In genomic region chr1:54805981-54806381, GRCh38 we compare ENCODE assay signal across 18 cellular contexts. TPM values are rescaled to one million over a fixed set of nuclear protein-coding genes. Genes with fewer than 3 reads are reported as not detected.
DNase-seq lines count a peak whose midpoint lies in the region; ATAC-seq and TF ChIP-seq lines count a peak whose summit lies in the region.
"Had no signal": no experiment of that assay in that cellular context is flagged by ENCODE, and none has a peak within 500 bp of the region (broad histone marks: within the 10 kb centered on the region; RNA-seq: fewer than 3 reads in every experiment).

No MANE protein-coding gene starts in this region.

- H3K27ac ChIP-seq in GM23338 (ENCODE audit: low read depth), result no peak overlapping the region

- 0 out of 2 replicates have a peak, but pooled peaks cover 5% of the 10 kb centered on the region for H3F3A ChIP-seq in GM23338 (replicated peaks; ENCODE audit: low read depth)

- DNase-seq in GM23338 (ENCODE audit: low spot score) (peak; percentile 47), head of caudate nucleus (peak in 32 of 42 donors; percentile 17 to 81 (median 58)), posterior vena cava (ENCODE audit: low spot score) (peak; percentile 74), HPDE6-E6E7 (ENCODE audit: extremely low spot score) (no peak)
- DNase-seq in activated CD8-positive, alpha-beta memory T cell treated with anti-CD3 and anti-CD28 coated beads, Interleukin-2, amount 10 ng/mL, durations not matched to agents 7 days and 5 days, result peak; percentile 31
- no peak for DNase-seq in activated T-cell treated with anti-CD3 and anti-CD28 coated beads, Interleukin-2, amount 50 U/mL, for 24 hours
- DNase-seq: ACHN; BE2C; CD4-positive, alpha-beta memory T cell; DMS79 treated with DMSO at 0.1 percent for 48 hours; MM.1S; NCI-H1105; NCI-H187; NCI-H446; NCI-H748 treated with DMSO at 0.1 percent for 48 hours had no signal

- no peak for ATAC-seq in GM23338
- ATAC-seq in activated CD8-positive, alpha-beta memory T cell treated with anti-CD3 and anti-CD28 coated beads, Interleukin-2, amount 10 ng/mL, durations not matched to agents 7 days and 5 days, result no peak
- no peak for ATAC-seq in HG02759 (IDR thresholded peaks at IDR 0.05; ENCODE audit: unreplicated experiment)
- ATAC-seq: HCT116 had no signal

- intact Hi-C loops in head of caudate nucleus (cut with DNase I), result no loop called here
- intact Hi-C loops in posterior vena cava (cut with DNase I), result no loop called here

- no peak overlapping the region for H3K27ac Mint-ChIP-seq in GM23338
- no peak overlapping the region for H3K27ac Mint-ChIP-seq in activated CD8-positive, alpha-beta memory T cell treated with anti-CD3 and anti-CD28 coated beads, Interleukin-2, amount 10 ng/mL, durations not matched to agents 7 days and 5 days
- H3K27ac Mint-ChIP-seq in activated T-cell treated with anti-CD3 and anti-CD28 coated beads, Interleukin-2, amount 50 U/mL, for 24 hours, result no peak overlapping the region

- H3K79me2 ChIP-seq in GM23338 (replicated peaks; ENCODE audit: insufficient read depth), result no peaks in the 10 kb centered on the region

- H3K36me3 Mint-ChIP-seq in GM23338 (ENCODE audit: low read depth), result no peaks in the 10 kb centered on the region; the same call in 2 of the 3 replicates
- H3K36me3 Mint-ChIP-seq in activated CD8-positive, alpha-beta memory T cell treated with anti-CD3 and anti-CD28 coated beads, Interleukin-2, amount 10 ng/mL, durations not matched to agents 7 days and 5 days, result no peaks in the 10 kb centered on the region
- no peaks in the 10 kb centered on the region for H3K36me3 Mint-ChIP-seq in activated T-cell treated with anti-CD3 and anti-CD28 coated beads, Interleukin-2, amount 50 U/mL, for 24 hours (ENCODE audit: low read depth)
- H3K36me3 Mint-ChIP-seq: CD4-positive, alpha-beta memory T cell had no signal

- 0 out of 4 replicates have a peak, but pooled peaks of 1 of the 2 experiments have one; percentile 11 for TF ChIP-seq CTCF in GM23338 (conservative IDR thresholded peaks at IDR 0.05; ENCODE audit: low read depth in 2 of 2)

- no peaks in the 10 kb centered on the region for H3K9me2 ChIP-seq in GM23338 (ENCODE audit: insufficient read depth)

- H3K4me1 Mint-ChIP-seq in GM23338, result peaks cover 6% of the 10 kb centered on the region; the same call in 2 of the 3 replicates
- peaks cover 83% of the 10 kb centered on the region for H3K4me1 Mint-ChIP-seq in activated CD8-positive, alpha-beta memory T cell treated with anti-CD3 and anti-CD28 coated beads, Interleukin-2, amount 10 ng/mL, durations not matched to agents 7 days and 5 days
- H3K4me1 Mint-ChIP-seq in activated T-cell treated with anti-CD3 and anti-CD28 coated beads, Interleukin-2, amount 50 U/mL, for 24 hours (ENCODE audit: low read depth), result peaks cover 42% of the 10 kb centered on the region

- no peaks in the 10 kb centered on the region for H3K9me3 Mint-ChIP-seq in GM23338
- no peaks in the 10 kb centered on the region for H3K9me3 Mint-ChIP-seq in activated CD8-positive, alpha-beta memory T cell treated with anti-CD3 and anti-CD28 coated beads, Interleukin-2, amount 10 ng/mL, durations not matched to agents 7 days and 5 days (ENCODE audit: low read depth)
- H3K9me3 Mint-ChIP-seq in activated T-cell treated with anti-CD3 and anti-CD28 coated beads, Interleukin-2, amount 50 U/mL, for 24 hours, result no peaks in the 10 kb centered on the region
- H3K9me3 Mint-ChIP-seq: CD4-positive, alpha-beta memory T cell had no signal

- H3K27me3 Mint-ChIP-seq in GM23338 (ENCODE audit: insufficient read depth, low read depth, poor library complexity), result peaks cover 13% of the 10 kb centered on the region
- no peaks in the 10 kb centered on the region for H3K27me3 Mint-ChIP-seq in activated CD8-positive, alpha-beta memory T cell treated with anti-CD3 and anti-CD28 coated beads, Interleukin-2, amount 10 ng/mL, durations not matched to agents 7 days and 5 days
- H3K27me3 Mint-ChIP-seq in activated T-cell treated with anti-CD3 and anti-CD28 coated beads, Interleukin-2, amount 50 U/mL, for 24 hours, result no peaks in the 10 kb centered on the region

- no peaks in the 10 kb centered on the region; the same call in 1 of the 2 replicates for H3K4me1 ChIP-seq in GM23338 (ENCODE audit: insufficient read depth)
- H3K4me1 ChIP-seq: BE2C had no signal

- H3K4me2 ChIP-seq in GM23338, result no peak overlapping the region
- H3K4me2 ChIP-seq: PC-9 had no signal

- H3K4me3 Mint-ChIP-seq in GM23338, result no peak overlapping the region
- H3K4me3 Mint-ChIP-seq in activated CD8-positive, alpha-beta memory T cell treated with anti-CD3 and anti-CD28 coated beads, Interleukin-2, amount 10 ng/mL, durations not matched to agents 7 days and 5 days, result no peak overlapping the region
- no peak overlapping the region for H3K4me3 Mint-ChIP-seq in activated T-cell treated with anti-CD3 and anti-CD28 coated beads, Interleukin-2, amount 50 U/mL, for 24 hours

- CTCF ChIA-PET in activated CD8-positive, alpha-beta memory T cell treated with anti-CD3 and anti-CD28 coated beads, Interleukin-2, amount 10 ng/mL, durations not matched to agents 7 days and 5 days (lab: Charles Lee), result interaction anchor here (2.4 to 2.9 kb wide), 2 partner anchors 41 to 133 kb away, joined by 7 to 24 read pairs; no protein-coding TSS in a partner anchor

- peak overlapping the region; percentile 18; the same call in 1 of the 2 replicates for H2AFZ ChIP-seq in GM23338
- H2AFZ ChIP-seq: PC-9 had no signal

- peaks cover 16% of the 10 kb centered on the region for H3K27me3 ChIP-seq in GM23338 (ENCODE audit: insufficient read depth)
- H3K27me3 ChIP-seq: BE2C had no signal

- no peak overlapping the region for H3K4me3 ChIP-seq in GM23338
- H3K4me3 ChIP-seq: PC-9 had no signal

- no peaks in the 10 kb centered on the region for H3K36me3 ChIP-seq in GM23338 (ENCODE audit: insufficient read depth)
- H3K36me3 ChIP-seq: BE2C had no signal

- H4K20me1 ChIP-seq in GM23338 (replicated peaks; ENCODE audit: insufficient read depth), result no peaks in the 10 kb centered on the region

TF ChIP-seq in GM23338, 12 proteins besides CTCF, POLR2A, EP300 and RAD21 (continues in another document):
- TF ChIP-seq CREB1 (CRISPR knock-in tag; IDR thresholded peaks at IDR 0.05; ENCODE audit: low read depth), result no peak
- no peak for TF ChIP-seq ETS1 (IDR thresholded peaks at IDR 0.05)
- no peak for TF ChIP-seq POLR2AphosphoS5 (IDR thresholded peaks at IDR 0.05; ENCODE audit: low read depth)
- no peak for TF ChIP-seq ZNF331 (CRISPR knock-in tag; IDR thresholded peaks at IDR 0.05; ENCODE audit: low read depth)

RNA-seq across cellular contexts. Expression of gene TTC22, which starts 4.9 kb away (rescaled TPM):
- total RNA-seq in GM23338 (2014; rRNA removed; shearing (Covaris generic)), result 1.7 and 2.5 TPM in 2 replicates
- 0.85 and 1.2 TPM in 2 replicates for polyA plus RNA-seq in GM23338 (2016; fragmentation: Nextera tagmentation; extraction: Ambion mirVana)
- total RNA-seq in activated CD8-positive, alpha-beta memory T cell treated with anti-CD3 and anti-CD28 coated beads, Interleukin-2, amount 10 ng/mL, durations not matched to agents 7 days and 5 days, result 10 to 100 TPM in 1 of 2 experiments, 1 to 10 TPM in 1; 9.1 to 17.9 TPM
- under 1 TPM in 1 of 2 donors, not detected in 1; 0.05 TPM for total RNA-seq in posterior vena cava

RNA-seq across cellular contexts. Expression of gene PARS2, which starts 41.7 kb away (rescaled TPM):
- total RNA-seq in GM23338 (2014; rRNA removed; shearing (Covaris generic)), result 13.6 and 14.8 TPM in 2 replicates
- polyA plus RNA-seq in GM23338 (2016; fragmentation: Nextera tagmentation; extraction: Ambion mirVana), result 5.9 and 6.5 TPM in 2 replicates
- 1 to 10 TPM; 5.0 to 6.4 TPM for total RNA-seq in activated CD8-positive, alpha-beta memory T cell treated with anti-CD3 and anti-CD28 coated beads, Interleukin-2, amount 10 ng/mL, durations not matched to agents 7 days and 5 days
- total RNA-seq in posterior vena cava, result 1 to 10 TPM; 2.3 to 2.8 TPM

Comparison
In these comparisons a context has a peak if more than half of its experiments do, and no peak if none do; other contexts are left out.
1. DNase-seq: peak in GM23338 (single experiment), activated CD8-positive, alpha-beta memory T cell treated with anti-CD3 and anti-CD28 coated beads, Interleukin-2, amount 10 ng/mL, durations not matched to agents 7 days and 5 days (single experiment), head of caudate nucleus (32 of 42) and posterior vena cava (single experiment); none in activated T-cell treated with anti-CD3 and anti-CD28 coated beads, Interleukin-2, amount 50 U/mL, for 24 hours (single experiment) and HPDE6-E6E7 (single experiment).